8 cellular contexts compared by ENCODE assay signal in the genomic region with DNA sequence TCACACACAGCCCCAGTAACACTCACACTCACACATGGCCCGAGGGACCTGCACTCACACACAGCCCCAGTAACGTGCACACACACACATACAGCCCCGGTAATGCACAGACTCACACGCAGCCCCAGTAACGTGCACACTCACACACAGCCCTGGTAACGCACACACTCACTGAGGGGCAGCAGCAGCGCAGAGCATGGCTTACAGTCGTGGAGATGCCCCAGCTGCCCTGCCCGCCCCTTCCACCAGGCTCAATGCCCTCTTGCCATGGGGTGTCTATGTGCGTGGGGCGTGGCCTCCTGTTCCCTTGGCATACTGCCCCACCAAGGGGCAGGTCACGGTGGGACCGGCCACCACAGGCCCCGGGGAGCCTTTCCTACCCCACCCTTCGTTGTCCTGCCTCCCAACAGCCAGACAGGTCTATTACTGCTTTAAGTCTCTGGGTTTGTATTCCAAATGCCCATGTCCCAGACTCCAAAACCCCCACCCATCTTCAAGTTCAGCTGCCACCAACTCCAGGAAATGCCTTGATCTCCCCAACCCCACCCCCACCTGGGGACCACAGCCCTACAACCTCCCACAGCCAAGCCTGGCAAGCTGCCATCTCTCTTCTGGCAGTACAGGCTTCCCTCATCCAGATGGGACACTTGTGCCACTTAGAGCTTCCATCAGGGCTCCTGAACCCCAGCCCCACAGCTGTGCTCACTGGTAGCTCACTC. TPM values are rescaled to one million over a fixed set of nuclear protein-coding genes. Genes with fewer than 3 reads are reported as not detected.
DNase-seq lines count a peak whose midpoint lies in the region; ATAC-seq, FAIRE-seq and TF ChIP-seq lines count a peak whose summit lies in the region.

No MANE protein-coding gene starts in this region.

- CTCF ChIA-PET in GM12878 (lab: Yijun Ruan, JAX) = interaction anchor here (0.7 to 1.4 kb wide), 6 partner anchors 8 to 142 kb away, joined by 3 read pairs; a partner anchor contains a TSS

- no peak for TF ChIP-seq POLR2A in GM12878 (IDR thresholded peaks at IDR 0.05; ENCODE audit: low read depth, low read length)
- no peak for TF ChIP-seq POLR2A in H54 (IDR thresholded peaks at IDR 0.05; ENCODE audit: low read depth, low read length)

- FAIRE-seq in GM12878 (lab: Jason Lieb, UNC) = no peak
- no peak for FAIRE-seq in H54 (lab: Jason Lieb, UNC)

- no peak for TF ChIP-seq EP300 in GM12878 (IDR thresholded peaks at IDR 0.05; ENCODE audit: borderline replicate concordance in 1 of 2, control insufficient read depth in 1 of 2, low read depth in 2 of 2, low read length in 2 of 2)

- peak overlapping the region in 9 of 11 experiments; percentile 36 to 70 (median 65); a peak in 17 of 22 replicates for H3K9ac ChIP-seq in BLaER1 treated with 17β-estradiol and CSF1 and Interleukin-3, amounts not matched to agents 10 nM and 100 nM
- no peak overlapping the region for H3K9ac ChIP-seq in GM12878 (ENCODE audit: control insufficient read depth, insufficient read depth, low read length)

- H2AFZ ChIP-seq in GM12878 (ENCODE audit: control insufficient read depth, low read depth, low read length) = no peak overlapping the region

- SMC1A ChIA-PET in GM12878 (lab: Charles Lee; ENCODE audit: uncharacterized antibody, unreplicated experiment) = no interaction called here

- H3K4me1 ChIP-seq in BLaER1 treated with 17β-estradiol and CSF1 and Interleukin-3, amounts not matched to agents 10 nM and 100 nM = peaks cover 77 to 96% (median 93%) of the 10 kb centered on the region in 10 experiments
- peaks cover 61% of the 10 kb centered on the region for H3K4me1 ChIP-seq in GM12878 (ENCODE audit: control insufficient read depth, insufficient read depth, low read length)

- peaks cover 0 to 13% (median 0%) of the 10 kb centered on the region in 11 experiments; a peak in 3 of 22 replicates for H4K20me1 ChIP-seq in BLaER1 treated with 17β-estradiol and CSF1 and Interleukin-3, amounts not matched to agents 10 nM and 100 nM
- no peaks in the 10 kb centered on the region for H4K20me1 ChIP-seq in GM12878 (ENCODE audit: control insufficient read depth, insufficient read depth)

- ATAC-seq in GM12878 (no peak), HG03571 (IDR thresholded peaks at IDR 0.05; ENCODE audit: unreplicated experiment) (no peak), GM21360 (IDR thresholded peaks at IDR 0.05; ENCODE audit: unreplicated experiment) (no peak)

- RAD21 ChIA-PET in GM12878 (lab: Charles Lee; ENCODE audit: unreplicated experiment) = interaction anchor here (1.0 to 1.4 kb wide), 2 partner anchors 9 to 12 kb away, joined by 5 to 7 read pairs; a partner anchor contains a TSS

- H3K27ac ChIP-seq in BLaER1 treated with 17β-estradiol and CSF1 and Interleukin-3, amounts not matched to agents 10 nM and 100 nM = peak overlapping the region in 7 of 11 experiments; percentile 58 to 77 (median 67); a peak in 12 of 22 replicates
- no peak overlapping the region for H3K27ac ChIP-seq in GM12878 (ENCODE audit: control insufficient read depth, insufficient read depth)

- H3K9me3 ChIP-seq in BLaER1 treated with 17β-estradiol and CSF1 and Interleukin-3, amounts not matched to agents 10 nM and 100 nM (replicated peaks in 1 of 11) = no peaks in the 10 kb centered on the region
- H3K9me3 ChIP-seq in GM12878 (replicated peaks; ENCODE audit: control insufficient read depth, insufficient read depth, low read length) = no peaks in the 10 kb centered on the region

- BruUV-seq in GM12878 (replicated peaks; lab: Mats Ljungman, UMichigan) = no TSS peak

- in situ Hi-C loops in GM12878 (cut with MboI) = no loop called here

- H3K4me3 ChIP-seq in BLaER1 treated with 17β-estradiol and CSF1 and Interleukin-3, amounts not matched to agents 10 nM and 100 nM = peak overlapping the region in 8 of 10 experiments; percentile 17 to 61 (median 36); a peak in 11 of 20 replicates
- no peak overlapping the region for H3K4me3 ChIP-seq in GM12878

- H3K36me3 ChIP-seq in BLaER1 treated with 17β-estradiol and CSF1 and Interleukin-3, amounts not matched to agents 10 nM and 100 nM = peaks cover 0 to 1% (median 0%) of the 10 kb centered on the region in 11 experiments; a peak in 1 of 22 replicates
- no peaks in the 10 kb centered on the region for H3K36me3 ChIP-seq in GM12878 (ENCODE audit: control insufficient read depth in 2 of 2, insufficient read depth in 2 of 2, low read length in 1 of 2)

- TF ChIP-seq CTCF in GM12878 (IDR thresholded peaks at IDR 0.05 in 2 of 3, conservative IDR thresholded peaks at IDR 0.05 in 1 of 3; ENCODE audit: control insufficient read depth in 2 of 3, extremely low read depth in 1 of 3, insufficient read depth in 1 of 3, low read depth in 3 of 3, low read length in 3 of 3) = no peak

- peak overlapping the region; percentile 55 to 96 (median 93); a peak in 21 of 22 replicates for H3K4me2 ChIP-seq in BLaER1 treated with 17β-estradiol and CSF1 and Interleukin-3, amounts not matched to agents 10 nM and 100 nM
- H3K4me2 ChIP-seq in GM12878 (ENCODE audit: control insufficient read depth, insufficient read depth) = peak overlapping the region; percentile 64

- DNase-seq in NCI-H1694 (lab: John Stamatoyannopoulos, UW) (peak; percentile 11), GM12878 (ENCODE audit: low read depth, low spot score) (no peak), myocyte (ENCODE audit: low read depth) (peak; percentile 31), H54 (ENCODE audit: insufficient read length, low spot score) (no peak), GF-D8 (lab: John Stamatoyannopoulos, UW) (no peak)

- intact Hi-C loops in GM12878 (cut with micrococcal nuclease; ENCODE audit: unreplicated experiment) = no loop called here

- 49% methylated on average over 15 of the region's 15 CpGs for WGBS in GM12878 (ENCODE audit: insufficient coverage, insufficient replicate concordance, low lambda C conversion rate, missing lambda C conversion rate)

- H3K27me3 ChIP-seq in BLaER1 treated with 17β-estradiol and CSF1 and Interleukin-3, amounts not matched to agents 10 nM and 100 nM = peaks cover 0 to 23% (median 0%) of the 10 kb centered on the region in 11 experiments; a peak in 2 of 22 replicates
- H3K27me3 ChIP-seq in GM12878 (replicated peaks in 1 of 2; ENCODE audit: control insufficient read depth in 2 of 2, insufficient read depth in 2 of 2, low read length in 1 of 2) = no peaks in the 10 kb centered on the region

- no peak for TF ChIP-seq RAD21 in GM12878 (IDR thresholded peaks at IDR 0.05; ENCODE audit: insufficient read depth, low read depth, low read length)

- H3K79me2 ChIP-seq in GM12878 (ENCODE audit: control insufficient read depth, insufficient read depth, low read length) = peaks cover 7% of the 10 kb centered on the region

- POLR2A ChIA-PET in GM12878 (lab: Charles Lee) = interaction anchor here (1.5 kb wide), 1 partner anchor 9 kb away, joined by 7 read pairs; a partner anchor contains a TSS

RNA-seq across cellular contexts. Expression of a gene that starts 2.6 kb away (rescaled TPM):
- 3.6 and 3.7 TPM in 2 replicates for total RNA-seq in GM12878 (2013; cell fraction: nucleolus; rRNA removed)
- total RNA-seq in GM12878 (2014; rRNA removed) (3.5 and 5.9 TPM in 2 replicates), GM12878 (2014; rRNA removed; fragmentation: Illumina TruSeq; extraction: Trizol) (1.2 and 1.6 TPM in 2 replicates), GM12878 (2021) (5.1 and 5.6 TPM in 2 replicates), myocyte (12.1 and 13.2 TPM in 2 replicates)
- polyA plus RNA-seq in GM12878 (2011; ENCODE audit: low read depth) = 2.3 TPM
- polyA plus RNA-seq in GM12878 (2011; rRNA removed) (2.2 and 5.1 TPM in 2 replicates), GM12878 (2014; fragmentation: Illumina TruSeq; extraction: Trizol) (0.59 and 0.76 TPM in 2 replicates), GM12878 (2014; fragmentation: Nextera tagmentation; extraction: Ambion mirVana) (under 1 TPM; 0.03 to 0.53 TPM), GM12878 (2014; rRNA removed) (3.3 and 4.1 TPM in 2 replicates), GM12878 (2016; fragmentation: Nextera tagmentation; extraction: Ambion mirVana) (1 to 10 TPM in 1 of 2 experiments, under 1 TPM in 1; 0.63 to 3.3 TPM)
- polyA plus RNA-seq in GM12878 (2011; cell fraction: cytosol; rRNA removed) = 8.5 and 10.0 TPM in 2 replicates
- polyA plus RNA-seq in GM12878 (2011; cell fraction: nucleus; rRNA removed) = 7.4 and 10.5 TPM in 2 replicates
- polyA plus RNA-seq in GM12878 (2012) = 4.2 and 5.2 TPM in 2 replicates
- polyA minus RNA-seq in GM12878 (2011; rRNA and poly(A)+ RNA removed) = 1.6 and 4.7 TPM in 2 replicates
- 2.1 TPM in 2 replicates for polyA minus RNA-seq in GM12878 (2011; cell fraction: cytosol; rRNA and poly(A)+ RNA removed)
- polyA minus RNA-seq in GM12878 (2011; cell fraction: nucleus; rRNA and poly(A)+ RNA removed) = 0.60 and 1.8 TPM in 2 replicates
- polyA plus RNA-seq in myocyte (2012) = 8.9 TPM

RNA-seq across cellular contexts. Expression of a gene that starts 8.7 kb away (rescaled TPM):
- 40.4 and 40.7 TPM in 2 replicates for total RNA-seq in GM12878 (2013; cell fraction: nucleolus; rRNA removed)
- 24.5 and 30.4 TPM in 2 replicates for total RNA-seq in GM12878 (2014; rRNA removed)
- total RNA-seq in GM12878 (2014; rRNA removed; fragmentation: Illumina TruSeq; extraction: Trizol) = 6.5 and 7.7 TPM in 2 replicates
- 26.6 and 30.1 TPM in 2 replicates for total RNA-seq in GM12878 (2021)
- 18.3 TPM for polyA plus RNA-seq in GM12878 (2011; ENCODE audit: low read depth)
- 1.3 and 5.6 TPM in 2 replicates for polyA plus RNA-seq in GM12878 (2011; rRNA removed)
- 4.9 and 5.6 TPM in 2 replicates for polyA plus RNA-seq in GM12878 (2011; cell fraction: cytosol; rRNA removed)
- 17.9 and 18.9 TPM in 2 replicates for polyA plus RNA-seq in GM12878 (2011; cell fraction: nucleus; rRNA removed)
- polyA plus RNA-seq in GM12878 (2012) = 26.7 and 36.0 TPM in 2 replicates
- 8.4 and 19.2 TPM in 2 replicates for polyA plus RNA-seq in GM12878 (2014; fragmentation: Illumina TruSeq; extraction: Trizol)
- 1 to 10 TPM; 1.7 to 2.7 TPM for polyA plus RNA-seq in GM12878 (2014; fragmentation: Nextera tagmentation; extraction: Ambion mirVana)
- 25.9 and 35.1 TPM in 2 replicates for polyA plus RNA-seq in GM12878 (2014; rRNA removed)
- polyA plus RNA-seq in GM12878 (2016; fragmentation: Nextera tagmentation; extraction: Ambion mirVana) = 10 to 100 TPM; 50.8 to 56.0 TPM
- 5.4 and 6.9 TPM in 2 replicates for polyA minus RNA-seq in GM12878 (2011; rRNA and poly(A)+ RNA removed)
- 2.2 and 2.3 TPM in 2 replicates for polyA minus RNA-seq in GM12878 (2011; cell fraction: cytosol; rRNA and poly(A)+ RNA removed)
- polyA minus RNA-seq in GM12878 (2011; cell fraction: nucleus; rRNA and poly(A)+ RNA removed) = 5.6 and 8.6 TPM in 2 replicates
- not detected in 2 replicates for total RNA-seq in myocyte
- polyA plus RNA-seq in myocyte (2012) = 0.87 TPM

RNA-seq across cellular contexts. Expression of a gene that starts 47.5 kb away (rescaled TPM):
- 3.1 and 6.2 TPM in 2 replicates for total RNA-seq in GM12878 (2013; cell fraction: nucleolus; rRNA removed)
- 2.1 and 2.2 TPM in 2 replicates for total RNA-seq in GM12878 (2014; rRNA removed)
- total RNA-seq in GM12878 (2014; rRNA removed; fragmentation: Illumina TruSeq; extraction: Trizol) = 1.1 and 1.2 TPM in 2 replicates
- total RNA-seq in GM12878 (2021) = 2.9 and 3.0 TPM in 2 replicates
- 2.1 TPM for polyA plus RNA-seq in GM12878 (2011; ENCODE audit: low read depth)
- 4.1 and 7.0 TPM in 2 replicates for polyA plus RNA-seq in GM12878 (2011; rRNA removed)
- polyA plus RNA-seq in GM12878 (2011; cell fraction: cytosol; rRNA removed) = 9.7 and 11.2 TPM in 2 replicates
- polyA plus RNA-seq in GM12878 (2011; cell fraction: nucleus; rRNA removed) = 18.4 and 23.2 TPM in 2 replicates
- 3.5 and 3.6 TPM in 2 replicates for polyA plus RNA-seq in GM12878 (2012)
- polyA plus RNA-seq in GM12878 (2014; fragmentation: Illumina TruSeq; extraction: Trizol) = 0.60 and 1.6 TPM in 2 replicates
- polyA plus RNA-seq in GM12878 (2014; fragmentation: Nextera tagmentation; extraction: Ambion mirVana) = under 1 TPM in 1 of 2 experiments, not detected in 1; 0.20 TPM
- polyA plus RNA-seq in GM12878 (2014; rRNA removed) = 2.4 and 2.9 TPM in 2 replicates
- 1 to 10 TPM; 3.4 to 3.6 TPM for polyA plus RNA-seq in GM12878 (2016; fragmentation: Nextera tagmentation; extraction: Ambion mirVana)
- polyA minus RNA-seq in GM12878 (2011; rRNA and poly(A)+ RNA removed) = 2.9 and 5.9 TPM in 2 replicates
- 1.7 and 2.5 TPM in 2 replicates for polyA minus RNA-seq in GM12878 (2011; cell fraction: cytosol; rRNA and poly(A)+ RNA removed)
- 2.7 and 3.3 TPM in 2 replicates for polyA minus RNA-seq in GM12878 (2011; cell fraction: nucleus; rRNA and poly(A)+ RNA removed)
- 10.2 and 11.7 TPM in 2 replicates for total RNA-seq in myocyte
- 30.2 TPM for polyA plus RNA-seq in myocyte (2012)

Comparison
In these comparisons a context has a peak if more than half of its experiments do, and no peak if none do; other contexts are left out.
1. DNase-seq: peak in NCI-H1694 (single experiment) and myocyte (single experiment); none in GM12878 (single experiment), H54 (single experiment) and GF-D8 (single experiment).